Comparison of ENCODE assay signal across 1 cellular context in genomic region chr17:76524598-76525512, GRCh38.
TF ChIP-seq lines count a peak whose summit lies in the region.

No MANE protein-coding gene starts in this region.

TF ChIP-seq in H1, 55 proteins besides CTCF, POLR2A, EP300 and RAD21:
- TF ChIP-seq E2F6 (IDR thresholded peaks at IDR 0.05): no peak
- TF ChIP-seq RNF2 (IDR thresholded peaks at IDR 0.05; ENCODE audit: borderline replicate concordance, low read depth, low read length, missing control alignments, poor library complexity, severe bottlenecking): no peak
- no peak for TF ChIP-seq SIN3A (conservative IDR thresholded peaks at IDR 0.05 in 1 of 2, IDR thresholded peaks at IDR 0.05 in 1 of 2; ENCODE audit: low read depth in 1 of 2, low read length in 2 of 2)
- no peak for TF ChIP-seq ZNF274 (IDR thresholded peaks at IDR 0.05; ENCODE audit: borderline replicate concordance, extremely low read depth, low read length)
- no peak for TF ChIP-seq SAP30 (IDR thresholded peaks at IDR 0.05; ENCODE audit: insufficient read depth, insufficient replicate concordance, low read length)
- TF ChIP-seq TEAD4 (IDR thresholded peaks at IDR 0.05; ENCODE audit: low read depth, low read length): no peak
